7 cellular contexts compared by ENCODE assay signal in the genomic region with DNA sequence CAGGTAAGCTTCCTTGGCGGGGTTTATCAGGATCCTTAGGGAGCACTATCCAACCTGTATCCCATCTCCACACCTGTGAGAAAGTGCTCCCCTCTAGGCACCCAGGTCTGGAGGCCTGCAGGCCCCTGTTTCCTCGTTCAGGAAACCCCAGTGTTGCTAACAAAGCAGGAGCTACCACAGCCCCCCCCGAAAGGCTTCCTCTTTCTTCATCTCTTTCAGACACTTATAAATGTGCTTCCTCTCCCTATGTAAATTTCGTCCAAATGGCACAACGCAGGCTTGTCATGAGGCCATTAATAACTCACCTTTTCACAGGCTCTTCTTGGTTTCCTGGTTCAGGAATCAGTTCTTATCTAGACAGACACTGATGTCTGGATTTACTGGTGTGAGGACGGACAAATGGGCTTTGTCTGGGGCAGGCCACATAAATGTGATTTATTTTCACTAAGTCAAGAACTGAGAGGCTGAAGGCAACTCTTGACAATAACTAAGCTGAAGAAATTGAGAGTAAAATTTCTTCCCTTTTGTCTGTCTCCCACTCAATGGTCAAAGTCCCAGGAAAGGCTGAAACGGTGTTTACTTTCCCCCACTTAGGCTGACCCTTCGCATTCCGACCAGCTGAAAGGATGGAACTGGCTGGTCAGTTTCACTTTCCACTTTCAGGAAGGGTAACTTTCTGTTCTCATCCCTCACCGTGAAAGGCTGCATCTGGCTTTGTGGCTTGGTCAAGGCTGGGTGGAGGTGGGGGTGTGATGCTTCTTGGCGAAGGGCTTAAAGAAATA. TPM values are rescaled to one million over a fixed set of nuclear protein-coding genes. Genes with fewer than 3 reads are reported as not detected.
DNase-seq lines count a peak whose midpoint lies in the region; ATAC-seq and TF ChIP-seq lines count a peak whose summit lies in the region.

No MANE protein-coding gene starts in this region.

- TF ChIP-seq CTCF in left lung (IDR thresholded peaks at IDR 0.05) (no peak), tibial nerve (IDR thresholded peaks at IDR 0.05) (no peak), foreskin keratinocyte (conservative IDR thresholded peaks at IDR 0.05) (no peak)

- 31% methylated on average over 11 of the region's 11 CpGs for WGBS in tibial nerve, 2 donors
- WGBS in GM23248 (ENCODE audit: low coverage in 1 of 2, low lambda C conversion rate in 2 of 2, missing lambda C conversion rate in 2 of 2), 2 experiments, result 28 to 29% methylated on average over 11 of the region's 11 CpGs

- no peak overlapping the region for H3K4me3 Mint-ChIP-seq in activated naive CD8-positive, alpha-beta T cell treated with anti-CD3 and anti-CD28 coated beads for 36 hours

- H3K4me1 Mint-ChIP-seq in activated naive CD8-positive, alpha-beta T cell treated with anti-CD3 and anti-CD28 coated beads for 36 hours, result peaks cover 18% of the 10 kb centered on the region

- no peaks in the 10 kb centered on the region for H3K27me3 ChIP-seq in left lung
- H3K27me3 ChIP-seq in tibial nerve, result no peaks in the 10 kb centered on the region
- no peaks in the 10 kb centered on the region for H3K27me3 ChIP-seq in foreskin keratinocyte
- H3K27me3 ChIP-seq in GM23248 (replicated peaks; ENCODE audit: insufficient read depth), result no peaks in the 10 kb centered on the region

- no peak for TF ChIP-seq POLR2A in tibial nerve (IDR thresholded peaks at IDR 0.05)

- H3K9me3 ChIP-seq in left lung (no peaks in the 10 kb centered on the region), tibial nerve (no peaks in the 10 kb centered on the region), GM23248 (ENCODE audit: low read depth) (no peaks in the 10 kb centered on the region)

- ATAC-seq in HG03432 (IDR thresholded peaks at IDR 0.05; ENCODE audit: unreplicated experiment) (peak; percentile 67), left lung (peak; percentile 82), foreskin keratinocyte (no peak)

- H3K27ac ChIP-seq in left lung (peak overlapping the region; percentile 76 to 90), tibial nerve (peak overlapping the region in 3 of 4 donors; percentile 23 to 72 (median 51)), foreskin keratinocyte (no peak overlapping the region), GM23248 (no peak overlapping the region)

- no peaks in the 10 kb centered on the region for H3K36me3 ChIP-seq in left lung
- no peaks in the 10 kb centered on the region for H3K36me3 ChIP-seq in tibial nerve
- H3K36me3 ChIP-seq in GM23248 (ENCODE audit: low read depth), result no peaks in the 10 kb centered on the region

- H3K27me3 Mint-ChIP-seq in activated naive CD8-positive, alpha-beta T cell treated with anti-CD3 and anti-CD28 coated beads for 36 hours, result no peaks in the 10 kb centered on the region

- no peaks in the 10 kb centered on the region for H3F3A ChIP-seq in GM23248 (ENCODE audit: insufficient read depth)

- peaks cover 9 to 85% of the 10 kb centered on the region in 2 donors for H3K4me1 ChIP-seq in left lung
- peaks cover 0 to 23% (median 11%) of the 10 kb centered on the region in 4 donors for H3K4me1 ChIP-seq in tibial nerve
- H3K4me1 ChIP-seq in foreskin keratinocyte, result no peaks in the 10 kb centered on the region
- H3K4me1 ChIP-seq in GM23248 (ENCODE audit: insufficient read depth), result no peaks in the 10 kb centered on the region

- H4K20me1 ChIP-seq in GM23248 (ENCODE audit: insufficient read depth), result no peaks in the 10 kb centered on the region

- H2AFZ ChIP-seq in GM23248, result no peak overlapping the region

- intact Hi-C loops in left lung (cut with DNase I), result no loop called here

- H3K4me2 ChIP-seq in GM23248 (ENCODE audit: unreplicated experiment), result no peak overlapping the region

- in situ Hi-C loops in GM23248 (cut with MboI), result no loop called here

- DNase-seq in GM19238 (ENCODE audit: insufficient read length, low spot score) (peak; percentile 39), left lung (peak in 1 of 2 donors; percentile 62), tibial nerve (ENCODE audit: low spot score in 2 of 2) (peak in 1 of 2 donors; percentile 41), foreskin keratinocyte (no peak), GM23248 (no peak)
- no peak for DNase-seq in activated naive CD8-positive, alpha-beta T cell treated with anti-CD3 and anti-CD28 coated beads for 36 hours

- H3K36me3 Mint-ChIP-seq in activated naive CD8-positive, alpha-beta T cell treated with anti-CD3 and anti-CD28 coated beads for 36 hours, result no peaks in the 10 kb centered on the region

- H3K9me2 ChIP-seq in GM23248 (ENCODE audit: insufficient read depth), result no peaks in the 10 kb centered on the region

- H3K4me3 ChIP-seq in left lung, result peak overlapping the region in 1 of 2 donors; percentile 8
- peak overlapping the region in 2 of 4 donors; percentile 3 to 26 for H3K4me3 ChIP-seq in tibial nerve
- H3K4me3 ChIP-seq in GM23248, result no peak overlapping the region

- H3K27ac Mint-ChIP-seq in activated naive CD8-positive, alpha-beta T cell treated with anti-CD3 and anti-CD28 coated beads for 36 hours, result peak overlapping the region; percentile 63

- no peak overlapping the region for H3K9ac ChIP-seq in GM23248

- H3K79me2 ChIP-seq in GM23248 (ENCODE audit: insufficient read depth), result no peaks in the 10 kb centered on the region

- no peaks in the 10 kb centered on the region for H3K9me3 Mint-ChIP-seq in activated naive CD8-positive, alpha-beta T cell treated with anti-CD3 and anti-CD28 coated beads for 36 hours

- TF ChIP-seq EP300 in tibial nerve (IDR thresholded peaks at IDR 0.05), result no peak

RNA-seq across cellular contexts. Expression of a gene that starts 46.8 kb away (rescaled TPM):
- 1 to 10 TPM; 4.5 to 5.1 TPM for total RNA-seq in activated naive CD8-positive, alpha-beta T cell treated with anti-CD3 and anti-CD28 coated beads for 36 hours
- 10 to 100 TPM; 19.2 to 91.3 TPM for total RNA-seq in left lung
- total RNA-seq in tibial nerve, result 10 to 100 TPM in 3 of 4 donors, 1 to 10 TPM in 1; 7.1 to 21.3 (median 14.2) TPM
- total RNA-seq in foreskin keratinocyte, result 0.07 and 0.10 TPM in 2 replicates
- polyA plus RNA-seq in foreskin keratinocyte, result 0.01 TPM in 1 of 2 replicates, not detected in the other
- total RNA-seq in GM23248 (2014; rRNA removed; shearing (Covaris generic)), result not detected in 2 replicates
- polyA plus RNA-seq in GM23248 (2016; fragmentation: Nextera tagmentation; extraction: Ambion mirVana), result 0.11 TPM in 1 of 2 replicates, not detected in the other

Comparison
In these comparisons a context has a peak if more than half of its experiments do, and no peak if none do; other contexts are left out.
1. H3K27ac ChIP-seq: peak in left lung (2 of 2) and tibial nerve (3 of 4); none in foreskin keratinocyte (single experiment) and GM23248 (single experiment).